1 cellular context compared by ENCODE assay signal in genomic region chr5:38607396-38607795, GRCh38.
TF ChIP-seq lines count a peak whose summit lies in the region.

No MANE protein-coding gene starts in this region.

TF ChIP-seq in K562, 482 proteins besides CTCF, POLR2A, EP300 and RAD21 (continued from another document and continues in another):
- peak; percentile 71 for TF ChIP-seq JUND (IDR thresholded peaks at IDR 0.05; ENCODE audit: borderline replicate concordance, low read depth, low read length)
- peak; percentile 80; the same call in 2 of the 3 replicates for TF ChIP-seq JUND (tag; IDR thresholded peaks at IDR 0.05; ENCODE audit: borderline replicate concordance, low read depth, low read length)
- no peak; the same call in 1 of the 2 replicates for TF ChIP-seq SMARCC2 (IDR thresholded peaks at IDR 0.05; ENCODE audit: low read depth)
- TF ChIP-seq TRIM24 (IDR thresholded peaks at IDR 0.05): peak in 1 of 2 experiments; percentile 32; a peak in 1 of 4 replicates
- TF ChIP-seq CEBPB (tag; IDR thresholded peaks at IDR 0.05): peak; percentile 94
- no peak for TF ChIP-seq MLX (CRISPR knock-in tag; conservative IDR thresholded peaks at IDR 0.05)
- 0 out of 2 replicates have a peak, but pooled peaks have one; percentile 23 for TF ChIP-seq HDAC2 (IDR thresholded peaks at IDR 0.05)
- no peak for TF ChIP-seq FOXJ2 (tag; IDR thresholded peaks at IDR 0.05)
- peak; percentile 61 for TF ChIP-seq ATF3 (IDR thresholded peaks at IDR 0.05)
- TF ChIP-seq ATF3 (CRISPR knock-in tag; conservative IDR thresholded peaks at IDR 0.05): no peak
- TF ChIP-seq MAFK (IDR thresholded peaks at IDR 0.05; ENCODE audit: low read length): peak; percentile 80
- no peak for TF ChIP-seq ZBTB33 (CRISPR knock-in tag; IDR thresholded peaks at IDR 0.05)
- no peak for TF ChIP-seq IRF2 (CRISPR knock-in tag; IDR thresholded peaks at IDR 0.05)
- no peak for TF ChIP-seq POLR3G (IDR thresholded peaks at IDR 0.05; ENCODE audit: extremely low read depth, insufficient read length, insufficient replicate concordance)
- no peak for TF ChIP-seq PHF8 (IDR thresholded peaks at IDR 0.05; ENCODE audit: borderline replicate concordance, low read length)
- no peak for TF ChIP-seq NR2C2 (CRISPR knock-in tag; IDR thresholded peaks at IDR 0.05)
- TF ChIP-seq NR2C2 (tag; IDR thresholded peaks at IDR 0.05): peak; percentile 52; the same call in 1 of the 2 replicates
- TF ChIP-seq SOX6 (IDR thresholded peaks at IDR 0.05): peak; percentile 46; the same call in 1 of the 2 replicates
- no peak for TF ChIP-seq ATF2 (CRISPR knock-in tag; IDR thresholded peaks at IDR 0.05)
- TF ChIP-seq ZNF133 (CRISPR knock-in tag; IDR thresholded peaks at IDR 0.05): no peak
- TF ChIP-seq HDAC1 (IDR thresholded peaks at IDR 0.05): peak in 1 of 2 experiments; percentile 53; a peak in 1 of 4 replicates
- TF ChIP-seq SPI1 (IDR thresholded peaks at IDR 0.05; ENCODE audit: borderline replicate concordance, low read depth, low read length): peak; percentile 87; the same call in 1 of the 2 replicates
- no peak for TF ChIP-seq ETS1 (conservative IDR thresholded peaks at IDR 0.05; ENCODE audit: control insufficient read depth, low read depth, low read length)
- peak; percentile 58; the same call in 1 of the 2 replicates for TF ChIP-seq BACH1 (tag; IDR thresholded peaks at IDR 0.05)
- TF ChIP-seq EWSR1 (IDR thresholded peaks at IDR 0.05; ENCODE audit: borderline replicate concordance, low read depth, partially characterized antibody): no peak
- TF ChIP-seq ZNF644 (tag; IDR thresholded peaks at IDR 0.05; ENCODE audit: low read depth): no peak
- no peak for TF ChIP-seq TGIF2 (CRISPR knock-in tag; IDR thresholded peaks at IDR 0.05)
- no peak for TF ChIP-seq PBX2 (CRISPR knock-in tag; IDR thresholded peaks at IDR 0.05; ENCODE audit: low read depth)
- peak; percentile 45; the same call in 1 of the 2 replicates for TF ChIP-seq PBX2 (tag; conservative IDR thresholded peaks at IDR 0.05; ENCODE audit: low read depth)
- TF ChIP-seq ZNF583 (CRISPR knock-in tag; IDR thresholded peaks at IDR 0.05): no peak
- peak; percentile 66 for TF ChIP-seq DPF2 (IDR thresholded peaks at IDR 0.05)
- no peak for TF ChIP-seq ZNF124 (CRISPR knock-in tag; IDR thresholded peaks at IDR 0.05)
- TF ChIP-seq EZH2 (IDR thresholded peaks at IDR 0.05; ENCODE audit: borderline replicate concordance, low read depth, low read length): no peak
- TF ChIP-seq RBM15 (IDR thresholded peaks at IDR 0.05; ENCODE audit: insufficient read depth, low read length): no peak
- TF ChIP-seq ZNF316 (IDR thresholded peaks at IDR 0.05): peak; percentile 93
- no peak for TF ChIP-seq TAF15 (IDR thresholded peaks at IDR 0.05; ENCODE audit: low read depth, low read length)
- peak; percentile 63 for TF ChIP-seq ARID1B (IDR thresholded peaks at IDR 0.05)
- TF ChIP-seq OTX1 (CRISPR knock-in tag; IDR thresholded peaks at IDR 0.05): 0 out of 2 replicates have a peak, but pooled peaks have one; percentile 38
- peak; percentile 30; the same call in 1 of the 2 replicates for TF ChIP-seq TAL1 (IDR thresholded peaks at IDR 0.05)
- TF ChIP-seq FOSL1 (tag; conservative IDR thresholded peaks at IDR 0.05): peak; percentile 64
- TF ChIP-seq NR2C1 (IDR thresholded peaks at IDR 0.05): no peak
- TF ChIP-seq NR2C1 (tag; IDR thresholded peaks at IDR 0.05): no peak
- no peak for TF ChIP-seq ZNF408 (CRISPR knock-in tag; IDR thresholded peaks at IDR 0.05; ENCODE audit: low read depth)
- TF ChIP-seq SMARCA4 (IDR thresholded peaks at IDR 0.05): peak; percentile 71
- TF ChIP-seq WHSC1 (IDR thresholded peaks at IDR 0.05; ENCODE audit: low read length): no peak
- TF ChIP-seq CTBP1 (IDR thresholded peaks at IDR 0.05; ENCODE audit: borderline replicate concordance): peak; percentile 30; the same call in 1 of the 2 replicates
- 0 out of 2 replicates have a peak, but pooled peaks have one; percentile 35 for TF ChIP-seq ZBTB40 (IDR thresholded peaks at IDR 0.05)
- TF ChIP-seq ZBTB40 (CRISPR knock-in tag; IDR thresholded peaks at IDR 0.05): no peak
- TF ChIP-seq ELF4 (CRISPR knock-in tag; IDR thresholded peaks at IDR 0.05): 0 out of 2 replicates have a peak, but pooled peaks have one; percentile 30
- TF ChIP-seq CREB3L1 (IDR thresholded peaks at IDR 0.05; ENCODE audit: borderline replicate concordance, low read depth): no peak
- no peak for TF ChIP-seq ZNF140 (CRISPR knock-in tag; IDR thresholded peaks at IDR 0.05)
